9 cellular contexts compared by ENCODE assay signal in the genomic region with DNA sequence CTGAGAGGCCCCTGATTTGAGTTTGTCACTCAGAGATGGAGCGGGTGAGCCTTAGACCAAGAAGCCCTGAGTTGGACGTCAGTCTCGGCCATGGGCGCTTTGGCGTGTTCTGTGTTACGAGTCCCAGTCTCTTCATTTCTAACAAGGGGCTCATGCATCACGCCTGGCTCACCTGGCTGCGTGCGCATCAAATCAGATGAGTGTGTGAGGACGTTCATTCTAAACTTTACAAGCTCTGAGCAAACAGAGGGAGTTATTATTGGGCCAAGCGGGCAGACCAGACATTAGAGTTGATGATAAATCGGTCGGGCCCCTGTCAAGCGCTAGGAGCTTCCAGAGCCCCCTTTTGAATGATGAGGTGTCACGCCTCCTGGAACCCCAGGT.
DNase-seq lines count a peak whose midpoint lies in the region; ATAC-seq, FAIRE-seq and TF ChIP-seq lines count a peak whose summit lies in the region.
"Had no signal": no experiment of that assay in that cellular context is flagged by ENCODE, and none has a peak within 500 bp of the region (broad histone marks: within the 10 kb centered on the region; RNA-seq: fewer than 3 reads in every experiment).

No MANE protein-coding gene starts in this region.

- ATAC-seq in HG03139 (IDR thresholded peaks at IDR 0.05; ENCODE audit: unreplicated experiment) (no peak), GM18907 (IDR thresholded peaks at IDR 0.05; ENCODE audit: unreplicated experiment) (no peak)

- WGBS in HUES64: 88% methylated on average over 15 of the region's 15 CpGs
- no CpG with 5 or more reads among the region's 15 CpGs for WGBS in esophagus muscularis mucosa
- WGBS in small intestine, 3 donors: 24 to 65% (median 47%) methylated on average over 15 of the region's 15 CpGs

- H3K27ac Mint-ChIP-seq in activated naive CD4-positive, alpha-beta T cell treated with anti-CD3 and anti-CD28 coated beads for 36 hours: no peak overlapping the region

- intact Hi-C loops in esophagus muscularis mucosa (cut with DNase I): no loop called here
- intact Hi-C loops in activated naive CD4-positive, alpha-beta T cell treated with anti-CD3 and anti-CD28 coated beads for 36 hours (cut with micrococcal nuclease): no loop called here

- peaks cover 14% of the 10 kb centered on the region for H3K4me1 ChIP-seq in HUES64 (ENCODE audit: insufficient read depth, low read length)
- H3K4me1 ChIP-seq in esophagus muscularis mucosa: peaks cover 31 to 68% (median 55%) of the 10 kb centered on the region in 4 donors
- peaks cover 2 to 3% of the 10 kb centered on the region in 2 donors for H3K4me1 ChIP-seq in small intestine (ENCODE audit: control insufficient read depth in 2 of 2, insufficient read depth in 1 of 2, low read depth in 1 of 2, low read length in 1 of 2)
- H3K4me1 ChIP-seq: HAP-1 had no signal

- no peaks in the 10 kb centered on the region for H3K4me1 Mint-ChIP-seq in activated naive CD4-positive, alpha-beta T cell treated with anti-CD3 and anti-CD28 coated beads for 36 hours (ENCODE audit: low read depth)

- H3K4me3 ChIP-seq in HUES64 (ENCODE audit: low read length): no peak overlapping the region
- no peak overlapping the region for H3K4me3 ChIP-seq in esophagus muscularis mucosa
- no peak overlapping the region for H3K4me3 ChIP-seq in small intestine (ENCODE audit: low read depth in 1 of 2, low read length in 2 of 2)
- H3K4me3 ChIP-seq: HAP-1, lung had no signal

- no peak for TF ChIP-seq CTCF in esophagus muscularis mucosa (IDR thresholded peaks at IDR 0.05)

- no peaks in the 10 kb centered on the region for H3K9me3 Mint-ChIP-seq in activated naive CD4-positive, alpha-beta T cell treated with anti-CD3 and anti-CD28 coated beads for 36 hours

- H3K27ac ChIP-seq in HUES64 (ENCODE audit: low read depth, low read length) (peak overlapping the region; percentile 23; the same call in 1 of the 2 replicates), esophagus muscularis mucosa (replicated peaks in 1 of 4) (peak overlapping the region; percentile 76 to 79 (median 78)), small intestine (ENCODE audit: low read depth in 1 of 2, low read length in 1 of 2) (peak overlapping the region; percentile 12 to 94)

- no peaks in the 10 kb centered on the region for H3K36me3 Mint-ChIP-seq in activated naive CD4-positive, alpha-beta T cell treated with anti-CD3 and anti-CD28 coated beads for 36 hours (ENCODE audit: low read depth)

- DNase-seq in NCI-H526 (lab: John Stamatoyannopoulos, UW): peak; percentile 80 to 91
- DNase-seq in esophagus muscularis mucosa (ENCODE audit: extremely low spot score): no peak
- DNase-seq in small intestine: no peak
- DNase-seq in activated naive CD4-positive, alpha-beta T cell treated with anti-CD3 and anti-CD28 coated beads for 36 hours: no peak

- no peak for TF ChIP-seq EP300 in esophagus muscularis mucosa (IDR thresholded peaks at IDR 0.05)

- H3K36me3 ChIP-seq in HUES64 (ENCODE audit: insufficient read depth, low read length) (no peaks in the 10 kb centered on the region), esophagus muscularis mucosa (no peaks in the 10 kb centered on the region), small intestine (ENCODE audit: control insufficient read depth in 2 of 2, insufficient read depth in 2 of 2, low read length in 2 of 2) (no peaks in the 10 kb centered on the region)
- H3K36me3 ChIP-seq: HAP-1 had no signal

- no peak overlapping the region for H3K4me3 Mint-ChIP-seq in activated naive CD4-positive, alpha-beta T cell treated with anti-CD3 and anti-CD28 coated beads for 36 hours

- H3K27me3 Mint-ChIP-seq in activated naive CD4-positive, alpha-beta T cell treated with anti-CD3 and anti-CD28 coated beads for 36 hours (ENCODE audit: low read depth): peaks cover 10% of the 10 kb centered on the region

- no peak for TF ChIP-seq POLR2A in esophagus muscularis mucosa (IDR thresholded peaks at IDR 0.05; ENCODE audit: low read depth)

- no peak for FAIRE-seq in small intestine (lab: Jason Lieb, UNC)

- CTCF ChIA-PET in activated naive CD4-positive, alpha-beta T cell treated with anti-CD3 and anti-CD28 coated beads for 36 hours (lab: Charles Lee): interaction anchor here (0.7 to 1.1 kb wide), 2 partner anchors 214 to 232 kb away, joined by 3 read pairs; no protein-coding TSS in a partner anchor

- no peak overlapping the region; the same call in 1 of the 2 replicates for H3K9ac ChIP-seq in HUES64 (ENCODE audit: low read depth, low read length)

- H3K27me3 ChIP-seq in HUES64 (ENCODE audit: insufficient read depth, low read length) (no peaks in the 10 kb centered on the region), esophagus muscularis mucosa (no peaks in the 10 kb centered on the region), small intestine (ENCODE audit: control insufficient read depth in 2 of 2, insufficient read depth in 2 of 2, low read length in 2 of 2) (no peaks in the 10 kb centered on the region)

- H3K9me3 ChIP-seq in HUES64 (ENCODE audit: insufficient read depth, low read depth, low read length) (no peaks in the 10 kb centered on the region), esophagus muscularis mucosa (no peaks in the 10 kb centered on the region), small intestine (ENCODE audit: control insufficient read depth, low read depth) (no peaks in the 10 kb centered on the region)
- H3K9me3 ChIP-seq: HAP-1 had no signal

Comparison
In these comparisons a context has a peak if more than half of its experiments do, and no peak if none do; other contexts are left out.
1. H3K27ac ChIP-seq: peak in every context shown above with its lines; median percentile 78 in esophagus muscularis mucosa; 53 in small intestine; 23 in HUES64.
2. DNase-seq: peak in NCI-H526 (2 of 2); none in esophagus muscularis mucosa (single experiment), small intestine (single experiment) and activated naive CD4-positive, alpha-beta T cell treated with anti-CD3 and anti-CD28 coated beads for 36 hours (single experiment).